In the genomic region with DNA sequence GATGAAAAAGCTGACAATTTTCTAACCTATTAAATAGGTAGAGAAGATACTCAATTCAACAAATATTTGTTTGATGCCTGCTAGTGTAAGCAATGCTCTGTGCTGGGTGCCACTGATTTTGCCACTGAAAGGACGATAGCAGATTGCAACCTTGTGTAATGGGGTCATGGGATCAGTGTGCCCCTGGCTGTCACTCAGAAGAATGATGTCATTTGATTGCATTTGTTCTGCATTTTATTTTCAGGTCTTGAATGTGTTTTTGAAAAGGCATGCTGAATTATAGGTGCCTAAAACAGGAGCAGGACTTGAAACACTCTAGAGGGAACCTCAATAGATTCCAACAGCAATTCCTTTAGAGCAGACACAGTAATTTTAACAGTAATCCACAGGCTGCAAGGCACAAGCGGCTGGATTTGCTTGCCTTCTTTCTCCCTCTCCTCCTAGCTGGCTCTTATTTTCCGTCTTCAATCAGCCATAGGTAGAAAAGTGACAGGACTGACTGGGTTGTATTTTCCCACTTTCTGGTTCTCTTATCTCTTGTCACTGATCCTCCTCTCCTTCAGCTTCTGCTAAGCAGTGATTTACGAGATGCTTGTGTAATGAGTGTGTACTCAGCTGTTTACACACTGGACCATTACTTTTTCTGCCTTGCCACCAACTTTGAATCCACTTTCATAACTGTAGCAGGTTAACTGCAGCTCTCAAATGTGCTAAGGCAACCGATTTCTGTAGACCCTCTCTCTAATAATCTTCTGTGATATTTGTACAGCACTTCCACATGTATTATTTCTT, we compare ENCODE assay signal across 13 cellular contexts. TPM values are rescaled to one million over a fixed set of nuclear protein-coding genes. Genes with fewer than 3 reads are reported as not detected.
DNase-seq lines count a peak whose midpoint lies in the region; ATAC-seq and TF ChIP-seq lines count a peak whose summit lies in the region.
"Had no signal": no experiment of that assay in that cellular context is flagged by ENCODE, and none has a peak within 500 bp of the region (broad histone marks: within the 10 kb centered on the region; RNA-seq: fewer than 3 reads in every experiment).

No MANE protein-coding gene starts in this region.

- TF ChIP-seq CTCF in mucosa of descending colon (IDR thresholded peaks at IDR 0.05), result no peak

- peaks cover 41% of the 10 kb centered on the region for H3K4me1 ChIP-seq in mucosa of descending colon (ENCODE audit: low read depth)

- H3K9me3 Mint-ChIP-seq in activated T-cell treated with anti-CD3 and anti-CD28 coated beads, Interleukin-2, amount 50 U/mL, for 72 hours, result no peaks in the 10 kb centered on the region
- H3K9me3 Mint-ChIP-seq: activated CD4-positive, alpha-beta T cell treated with anti-CD3 and anti-CD28 coated beads, Interleukin-2, amount 10 ng/mL, durations not matched to agents 24 days and 14 days had no signal

- intact Hi-C loops in mucosa of descending colon (cut with DNase I, micrococcal nuclease), result no loop called here

- no peaks in the 10 kb centered on the region for H3K36me3 ChIP-seq in mucosa of descending colon (ENCODE audit: low read depth)
- H3K36me3 ChIP-seq: esophagus squamous epithelium, transverse colon had no signal

- H3K27me3 Mint-ChIP-seq in T-helper 17 cell, result no peaks in the 10 kb centered on the region
- peaks cover 11% of the 10 kb centered on the region for H3K27me3 Mint-ChIP-seq in activated T-cell treated with anti-CD3 and anti-CD28 coated beads, Interleukin-2, amount 50 U/mL, for 72 hours (ENCODE audit: low read depth)

- no peak overlapping the region for H3K4me3 ChIP-seq in mucosa of descending colon
- H3K4me3 ChIP-seq: esophagus squamous epithelium, transverse colon had no signal

- peak overlapping the region; percentile 63 for H3K4me3 Mint-ChIP-seq in T-helper 17 cell
- H3K4me3 Mint-ChIP-seq in activated T-cell treated with anti-CD3 and anti-CD28 coated beads, Interleukin-2, amount 50 U/mL, for 72 hours, result no peak overlapping the region

- peaks cover 36% of the 10 kb centered on the region for H3K4me1 Mint-ChIP-seq in T-helper 17 cell
- H3K4me1 Mint-ChIP-seq in activated T-cell treated with anti-CD3 and anti-CD28 coated beads, Interleukin-2, amount 50 U/mL, for 72 hours (ENCODE audit: low read depth), result peaks cover 33% of the 10 kb centered on the region

- H3K36me3 Mint-ChIP-seq in T-helper 17 cell (ENCODE audit: low read depth), result no peaks in the 10 kb centered on the region
- peaks cover 2 to 3% of the 10 kb centered on the region in 2 donors for H3K36me3 Mint-ChIP-seq in activated T-cell treated with anti-CD3 and anti-CD28 coated beads, Interleukin-2, amount 50 U/mL, for 72 hours (ENCODE audit: insufficient read depth in 2 of 2)

- H3K9me3 ChIP-seq in T-helper 17 cell (ENCODE audit: control insufficient read depth, low read length, poor library complexity, severe bottlenecking), result no peaks in the 10 kb centered on the region
- no peaks in the 10 kb centered on the region for H3K9me3 ChIP-seq in mucosa of descending colon
- H3K9me3 ChIP-seq: esophagus squamous epithelium, SK-N-SH, transverse colon had no signal

- ATAC-seq in T-helper 17 cell (no peak), mucosa of descending colon (peak; percentile 16), HG03280 (IDR thresholded peaks at IDR 0.05; ENCODE audit: unreplicated experiment) (no peak), GM21723 (IDR thresholded peaks at IDR 0.05; ENCODE audit: unreplicated experiment) (no peak)
- ATAC-seq in activated T-cell treated with anti-CD3 and anti-CD28 coated beads, Interleukin-2, amount 50 U/mL, for 72 hours (replicated peaks in 1 of 2), result no peak

- DNase-seq in DMS153 treated with DMSO at 0.1 percent for 48 hours (lab: John Stamatoyannopoulos, UW; ENCODE audit: unreplicated experiment) (peak; percentile 18), DMS153 (lab: John Stamatoyannopoulos, UW) (no peak), HuH-7.5 (ENCODE audit: low spot score) (peak; percentile 52), T-helper 17 cell (no peak), mucosa of descending colon (no peak)
- DNase-seq in activated T-cell treated with anti-CD3 and anti-CD28 coated beads, Interleukin-2, amount 50 U/mL, for 72 hours, result no peak
- DNase-seq: activated CD4-positive, alpha-beta T cell treated with anti-CD3 and anti-CD28 coated beads, Interleukin-2, amount 10 ng/mL, durations not matched to agents 24 days and 14 days; central memory CD4-positive, alpha-beta T cell; esophagus squamous epithelium; SK-N-SH; transverse colon had no signal

- H3K27ac Mint-ChIP-seq in T-helper 17 cell, result peak overlapping the region; percentile 53
- H3K27ac Mint-ChIP-seq in activated T-cell treated with anti-CD3 and anti-CD28 coated beads, Interleukin-2, amount 50 U/mL, for 72 hours, result no peak overlapping the region
- H3K27ac Mint-ChIP-seq: activated CD4-positive, alpha-beta T cell treated with anti-CD3 and anti-CD28 coated beads, Interleukin-2, amount 10 ng/mL, durations not matched to agents 24 days and 14 days had no signal

RNA-seq across cellular contexts. Expression of gene PLXNC1, which starts 4.1 kb away (rescaled TPM):
- total RNA-seq in T-helper 17 cell (10 to 100 TPM; 26.5 to 30.6 TPM), mucosa of descending colon (10 to 100 TPM in 1 of 3 donors, 1 to 10 TPM in 2; 5.2 to 13.2 (median 6.2) TPM)
- 10 to 100 TPM; 11.3 to 14.1 TPM for total RNA-seq in activated T-cell treated with anti-CD3 and anti-CD28 coated beads, Interleukin-2, amount 50 U/mL, for 72 hours

Comparison
In these comparisons a context has a peak if more than half of its experiments do, and no peak if none do; other contexts are left out.
1. DNase-seq: peak in DMS153 treated with DMSO at 0.1 percent for 48 hours (single experiment) and HuH-7.5 (single experiment); none in DMS153 (single experiment), T-helper 17 cell (0 of 3), mucosa of descending colon (0 of 3) and activated T-cell treated with anti-CD3 and anti-CD28 coated beads, Interleukin-2, amount 50 U/mL, for 72 hours (0 of 2).